ENCODE assay signal across 13 cellular contexts in genomic region chr9:98958271-98958989, GRCh38. TPM values are rescaled to one million over a fixed set of nuclear protein-coding genes. Genes with fewer than 3 reads are reported as not detected.
A peak's percentile ranks its signal among the peaks of the same experiment; 100 is the strongest.
DNase-seq lines count a peak whose midpoint lies in the region; ATAC-seq, FAIRE-seq and TF ChIP-seq lines count a peak whose summit lies in the region.
"Had no signal": no experiment of that assay in that cellular context is flagged by ENCODE, and none has a peak within 500 bp of the region (broad histone marks: within the 10 kb centered on the region; RNA-seq: fewer than 3 reads in every experiment).

No MANE protein-coding gene starts in this region.

- no peak overlapping the region for H3K4me3 ChIP-seq in cardiac fibroblast (replicated peaks in 1 of 2; ENCODE audit: low read depth in 2 of 2, low read length in 2 of 2)
- H3K4me3 ChIP-seq in kidney (ENCODE audit: low read length in 2 of 2) = no peak overlapping the region
- no peak overlapping the region for H3K4me3 ChIP-seq in suprapubic skin

- 65% methylated on average over 10 of the region's 10 CpGs for WGBS in suprapubic skin

- intact Hi-C loops in kidney (cut with DNase I) = no loop called here

- TF ChIP-seq POLR2A in suprapubic skin (IDR thresholded peaks at IDR 0.05) = no peak

- peak; percentile 74 for DNase-seq in H4 (ENCODE audit: low spot score)
- peak; percentile 80 to 84 for DNase-seq in cardiac fibroblast (ENCODE audit: low read depth in 2 of 2)
- no peak for DNase-seq in kidney
- DNase-seq in suprapubic skin (ENCODE audit: low spot score in 2 of 2) = no peak
- no peak for DNase-seq in UCSD-AML1 (lab: John Stamatoyannopoulos, UW; ENCODE audit: unreplicated experiment)
- no peak for DNase-seq in GM19238 (ENCODE audit: insufficient read length, low spot score)
- DNase-seq in CD1c-positive myeloid dendritic cell (ENCODE audit: extremely low spot score) = no peak
- DNase-seq: DMS53; Kasumi-1; NCI-H82; stimulated activated CD4-positive, alpha-beta T cell treated with anti-CD3 and anti-CD28 coated beads, Interleukin-2, amount 100 ng/mL, for 24 hours; T-helper 1 cell had no signal

- ATAC-seq in HG02759 (IDR thresholded peaks at IDR 0.05; ENCODE audit: unreplicated experiment) = no peak

- FAIRE-seq in kidney (lab: Jason Lieb, UNC) = no peak

- H3K9me3 ChIP-seq in kidney (ENCODE audit: control insufficient read depth in 1 of 2, low read length in 2 of 2) (peaks cover 0 to 9% of the 10 kb centered on the region in 2 donors), suprapubic skin (no peaks in the 10 kb centered on the region)

- H3K27ac ChIP-seq in kidney (ENCODE audit: low read depth in 2 of 2, low read length in 2 of 2) (peak overlapping the region; percentile 36 to 54), suprapubic skin (peak overlapping the region; percentile 35)

- no peaks in the 10 kb centered on the region for H3K27me3 ChIP-seq in suprapubic skin

- TF ChIP-seq CTCF in cardiac fibroblast (IDR thresholded peaks at IDR 0.05; ENCODE audit: low read depth, low read length) (no peak), kidney (IDR thresholded peaks at IDR 0.05; ENCODE audit: borderline replicate concordance, extremely low read depth, insufficient read depth) (no peak), suprapubic skin (IDR thresholded peaks at IDR 0.05) (no peak)

- H3K36me3 ChIP-seq in kidney (ENCODE audit: control insufficient read depth in 1 of 2, insufficient read depth in 2 of 2, low read length in 2 of 2) (no peaks in the 10 kb centered on the region), suprapubic skin (no peaks in the 10 kb centered on the region)

- TF ChIP-seq EP300 in suprapubic skin (IDR thresholded peaks at IDR 0.05) = no peak

- H3K9ac ChIP-seq in kidney (ENCODE audit: low read length in 2 of 2) = no peak overlapping the region

- H3K4me1 ChIP-seq in kidney (ENCODE audit: control insufficient read depth in 1 of 2, insufficient read depth in 1 of 2, low read depth in 1 of 2, low read length in 2 of 2) (peaks cover 0 to 3% of the 10 kb centered on the region in 2 donors), suprapubic skin (peaks cover 8% of the 10 kb centered on the region)

RNA-seq across cellular contexts. Expression of gene COL15A1, which starts 14.7 kb away (rescaled TPM):
- total RNA-seq in H4 (2014; rRNA removed; shearing (Covaris generic)) = 1.6 and 1.8 TPM in 2 replicates
- 42.0 TPM for total RNA-seq in kidney
- polyA plus RNA-seq in kidney (ENCODE audit: insufficient read depth, low read depth, low replicate concordance) = 4.7 TPM
- 10 to 100 TPM in 2 of 4 donors, 1 to 10 TPM in 2; 8.0 to 15.0 (median 9.3) TPM for total RNA-seq in suprapubic skin

Comparison
In these comparisons a context has a peak if more than half of its experiments do, and no peak if none do; other contexts are left out.
1. DNase-seq: peak in H4 (single experiment) and cardiac fibroblast (2 of 2); none in kidney (single experiment), suprapubic skin (0 of 2), UCSD-AML1 (single experiment), GM19238 (single experiment) and CD1c-positive myeloid dendritic cell (single experiment).